ENCODE assay signal across 16 cellular contexts in genomic region chr6:125306756-125307149, GRCh38.
"Had no signal": no experiment of that assay in that cellular context is flagged by ENCODE, and none has a peak within 500 bp of the region (broad histone marks: within the 10 kb centered on the region; RNA-seq: fewer than 3 reads in every experiment).

No MANE protein-coding gene starts in this region.

- H3K27me3 ChIP-seq: dorsolateral prefrontal cortex, esophagus muscularis mucosa, stomach had no signal

- H3K4me3 ChIP-seq: dorsolateral prefrontal cortex, esophagus muscularis mucosa, stomach, thoracic aorta, transverse colon had no signal

- H3K9me3 ChIP-seq: esophagus muscularis mucosa, neutrophil, stomach, thoracic aorta, transverse colon had no signal

- DNase-seq: cortex of kidney; dorsolateral prefrontal cortex; effector CD8-positive, alpha-beta T cell; naive thymus-derived CD4-positive, alpha-beta T cell; nephron progenitor cell; stimulated activated CD4-positive, alpha-beta T cell treated with anti-CD3 and anti-CD28 coated beads, Interleukin-2, amount 100 ng/mL, for 24 hours; stimulated activated CD4-positive, alpha-beta T cell treated with anti-CD3 and anti-CD28 coated beads, Interleukin-4, amount 100 ng/mL, for 4 hours; stimulated activated naive CD4-positive, alpha-beta T cell; stomach; substantia nigra; transverse colon had no signal

- H3K36me3 ChIP-seq: esophagus muscularis mucosa, neutrophil, stomach, thoracic aorta, transverse colon had no signal

- ATAC-seq: naive thymus-derived CD4-positive, alpha-beta T cell; sciatic nerve had no signal

- H3K27ac ChIP-seq: dorsolateral prefrontal cortex, epithelial cell of prostate, esophagus muscularis mucosa, neutrophil, stomach, thoracic aorta, transverse colon had no signal

- H3K27ac Mint-ChIP-seq: naive thymus-derived CD4-positive, alpha-beta T cell; nephron progenitor cell had no signal

- H3K4me3 Mint-ChIP-seq: naive thymus-derived CD4-positive, alpha-beta T cell; nephron progenitor cell had no signal
